ENCODE assay signal across 17 cellular contexts in genomic region chr12:56408799-56409417, GRCh38. TPM values are rescaled to one million over a fixed set of nuclear protein-coding genes. Genes with fewer than 3 reads are reported as not detected.
DNase-seq lines count a peak whose midpoint lies in the region; ATAC-seq, FAIRE-seq and TF ChIP-seq lines count a peak whose summit lies in the region.
"Had no signal": no experiment of that assay in that cellular context is flagged by ENCODE, and none has a peak within 500 bp of the region (broad histone marks: within the 10 kb centered on the region; RNA-seq: fewer than 3 reads in every experiment).

No MANE protein-coding gene starts in this region.

- no peak for TF ChIP-seq POLR2A in H54 (IDR thresholded peaks at IDR 0.05; ENCODE audit: low read depth, low read length)

- no peak for FAIRE-seq in H54 (lab: Jason Lieb, UNC)
- FAIRE-seq: A549, H1, HTR-8/SVneo had no signal

- peak; percentile 36 for ATAC-seq in left lobe of liver
- no peak for ATAC-seq in GM18520 (IDR thresholded peaks at IDR 0.05; ENCODE audit: unreplicated experiment)
- ATAC-seq: A549 had no signal

- CTCF ChIA-PET in HEK293T (lab: Yijun Ruan, JAX) = no interaction called here

- POLR2A ChIA-PET in HEK293T (lab: Yijun Ruan, JAX) = no interaction called here

- peak; percentile 18 for DNase-seq in NCI-H146 (lab: John Stamatoyannopoulos, UW)
- no peak for DNase-seq in NCI-H146 treated with DMSO at 0.1 percent for 48 hours (lab: John Stamatoyannopoulos, UW; ENCODE audit: unreplicated experiment)
- DNase-seq in HEK293T (ENCODE audit: extremely low spot score) = peak; percentile 1
- DNase-seq in left lobe of liver (ENCODE audit: low spot score) = no peak
- DNase-seq in HPDE6-E6E7 (ENCODE audit: extremely low spot score) = no peak
- no peak for DNase-seq in H54 (ENCODE audit: insufficient read length, low spot score)
- DNase-seq: AML-193; CD4-positive, alpha-beta memory T cell; DMS153; DMS79; GF-D8; KG1 had no signal

TF ChIP-seq in HEK293T, 16 proteins besides CTCF, POLR2A, EP300 and RAD21:
- TF ChIP-seq, protein P1, sequence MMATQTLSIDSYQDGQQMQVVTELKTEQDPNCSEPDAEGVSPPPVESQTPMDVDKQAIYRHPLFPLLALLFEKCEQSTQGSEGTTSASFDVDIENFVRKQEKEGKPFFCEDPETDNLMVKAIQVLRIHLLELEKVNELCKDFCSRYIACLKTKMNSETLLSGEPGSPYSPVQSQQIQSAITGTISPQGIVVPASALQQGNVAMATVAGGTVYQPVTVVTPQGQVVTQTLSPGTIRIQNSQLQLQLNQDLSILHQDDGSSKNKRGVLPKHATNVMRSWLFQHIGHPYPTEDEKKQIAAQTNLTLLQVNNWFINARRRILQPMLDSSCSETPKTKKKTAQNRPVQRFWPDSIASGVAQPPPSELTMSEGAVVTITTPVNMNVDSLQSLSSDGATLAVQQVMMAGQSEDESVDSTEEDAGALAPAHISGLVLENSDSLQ (IDR thresholded peaks at IDR 0.05) = no peak
- TF ChIP-seq ARNT (IDR thresholded peaks at IDR 0.05) (no peak), SUZ12 (IDR thresholded peaks at IDR 0.05) (no peak), ELF4 (IDR thresholded peaks at IDR 0.05) (no peak)

RNA-seq across cellular contexts. Expression of gene TIMELESS, which starts 40.3 kb away (rescaled TPM):
- total RNA-seq in left lobe of liver = 8.6 TPM

RNA-seq across cellular contexts. Expression of gene MIP, which starts 45.5 kb away (rescaled TPM):
- total RNA-seq in left lobe of liver = 0.60 TPM
- total RNA-seq: CD4-positive, alpha-beta memory T cell; Daoy; H1 had no signal

RNA-seq across cellular contexts. Expression of gene APOF, which starts 46.3 kb away (rescaled TPM):
- total RNA-seq in left lobe of liver = 188 TPM
- total RNA-seq: CD4-positive, alpha-beta memory T cell; H1 had no signal

RNA-seq across cellular contexts. Expression of gene STAT2, which starts 49.0 kb away (rescaled TPM):
- total RNA-seq in left lobe of liver = 95.5 TPM

RNA-seq across cellular contexts. Expression of gene SPRYD4, which starts 59.5 kb away (rescaled TPM):
- 9.4 TPM for total RNA-seq in left lobe of liver

Comparison
In these comparisons a context has a peak if more than half of its experiments do, and no peak if none do; other contexts are left out.
1. DNase-seq: peak in NCI-H146 (single experiment) and HEK293T (single experiment); none in NCI-H146 treated with DMSO at 0.1 percent for 48 hours (single experiment), left lobe of liver (single experiment), HPDE6-E6E7 (single experiment) and H54 (single experiment).